In the genomic region with DNA sequence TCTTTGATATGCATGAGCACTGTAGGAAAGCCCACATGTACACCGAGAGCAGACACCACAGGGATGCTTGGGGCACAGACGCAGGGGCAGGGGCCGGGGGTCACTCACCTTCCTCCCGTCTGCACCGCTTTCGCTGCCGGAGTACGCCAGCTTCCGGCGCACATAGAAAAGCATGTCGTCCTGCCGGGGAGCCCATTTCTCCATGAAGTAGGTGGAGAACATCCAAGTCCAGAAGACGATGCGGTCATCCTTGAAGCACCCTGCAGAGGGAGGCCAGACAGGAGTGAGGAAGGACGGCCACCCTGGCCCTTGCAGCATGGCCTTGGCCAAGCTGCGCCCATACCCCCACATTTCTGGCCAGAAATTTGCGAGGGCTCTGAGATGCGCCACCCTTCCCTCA, we compare ENCODE assay signal across 12 cellular contexts. TPM values are rescaled to one million over a fixed set of nuclear protein-coding genes. Genes with fewer than 3 reads are reported as not detected.
DNase-seq lines count a peak whose midpoint lies in the region; ATAC-seq and TF ChIP-seq lines count a peak whose summit lies in the region.
"Had no signal": no experiment of that assay in that cellular context is flagged by ENCODE, and none has a peak within 500 bp of the region (broad histone marks: within the 10 kb centered on the region; RNA-seq: fewer than 3 reads in every experiment).

No MANE protein-coding gene starts in this region.

- H3K4me3 ChIP-seq in SK-N-MC = peak overlapping the region; percentile 76
- peak overlapping the region; percentile 2 to 57 (median 14) for H3K4me3 ChIP-seq in fibroblast of lung (replicated peaks in 1 of 4; ENCODE audit: control extremely low read depth in 1 of 4, insufficient read depth in 1 of 4, low read depth in 3 of 4, low read length in 4 of 4)
- H3K4me3 ChIP-seq in prostate gland = peak overlapping the region; percentile 6 to 9
- no peak overlapping the region for H3K4me3 ChIP-seq in Caco-2 (ENCODE audit: low read depth, low read length)

- POLR2A ChIA-PET in Caco-2 (lab: Charles Lee) = no interaction called here

- H3K27ac ChIP-seq in SK-N-MC (peak overlapping the region; percentile 90), fibroblast of lung (ENCODE audit: insufficient read depth, low read length) (peak overlapping the region; percentile 71), prostate gland (peak overlapping the region in 1 of 2 donors; percentile 44)

- no peak overlapping the region for H3K4me3 Mint-ChIP-seq in Caco-2 (ENCODE audit: unreplicated experiment)
- H3K4me3 Mint-ChIP-seq: activated naive CD4-positive, alpha-beta T cell treated with anti-CD3 and anti-CD28 coated beads, Interleukin-2, amount 10 ng/mL, durations not matched to agents 7 days and 5 days; CD8-positive, alpha-beta T cell had no signal

- peak overlapping the region; percentile 55 for H3K9ac ChIP-seq in SK-N-MC (ENCODE audit: insufficient read length)
- H3K9ac ChIP-seq in fibroblast of lung (ENCODE audit: insufficient read depth, low read length) = peak overlapping the region; percentile 37

- CTCF ChIA-PET in Caco-2 (lab: Charles Lee) = no interaction called here

- H3K4me2 ChIP-seq in fibroblast of lung (ENCODE audit: extremely low read depth, insufficient read depth, low read length) = peak overlapping the region; percentile 79

- H3K36me3 Mint-ChIP-seq in Caco-2 (ENCODE audit: insufficient read depth, unreplicated experiment) = no peaks in the 10 kb centered on the region
- H3K36me3 Mint-ChIP-seq: activated naive CD4-positive, alpha-beta T cell treated with anti-CD3 and anti-CD28 coated beads, Interleukin-2, amount 10 ng/mL, durations not matched to agents 7 days and 5 days had no signal

- H3K9me3 ChIP-seq in SK-N-MC (ENCODE audit: low read depth, low read length) = no peaks in the 10 kb centered on the region
- no peaks in the 10 kb centered on the region for H3K9me3 ChIP-seq in fibroblast of lung (ENCODE audit: control insufficient read depth, insufficient read depth, low read depth, low read length)
- H3K9me3 ChIP-seq in prostate gland = no peaks in the 10 kb centered on the region
- H3K9me3 ChIP-seq in Caco-2 = no peaks in the 10 kb centered on the region

- TF ChIP-seq POLR2A in prostate gland (IDR thresholded peaks at IDR 0.05) = no peak

- no peak for TF ChIP-seq CTCF in fibroblast of lung (conservative IDR thresholded peaks at IDR 0.05 in 1 of 2, IDR thresholded peaks at IDR 0.05 in 1 of 2; ENCODE audit: low read depth in 1 of 2, low read length in 2 of 2)
- no peak for TF ChIP-seq CTCF in prostate gland (IDR thresholded peaks at IDR 0.05)
- no peak for TF ChIP-seq CTCF in Caco-2 (IDR thresholded peaks at IDR 0.05; ENCODE audit: insufficient read depth in 1 of 2, low read depth in 1 of 2, low read length in 1 of 2, severe bottlenecking in 1 of 2, unreplicated experiment in 1 of 2)

- peaks cover 2% of the 10 kb centered on the region for H4K20me1 ChIP-seq in fibroblast of lung (ENCODE audit: control insufficient read depth, extremely low read depth, insufficient read depth, low read length)

- H3K27me3 ChIP-seq in fibroblast of lung (ENCODE audit: control insufficient read depth, insufficient read depth, low read length) (no peaks in the 10 kb centered on the region), prostate gland (replicated peaks; ENCODE audit: insufficient read depth) (no peaks in the 10 kb centered on the region), Caco-2 (replicated peaks; ENCODE audit: control insufficient read depth, insufficient read depth, low read length) (no peaks in the 10 kb centered on the region)

- peak; percentile 48 for DNase-seq in AG08395 (ENCODE audit: low spot score)
- DNase-seq in SK-N-MC (ENCODE audit: low read depth, low spot score) = no peak
- DNase-seq in fibroblast of lung (ENCODE audit: low read depth in 2 of 2) = no peak
- DNase-seq in prostate gland (ENCODE audit: low spot score) = no peak
- no peak for DNase-seq in Caco-2
- DNase-seq in DMS 273 (lab: John Stamatoyannopoulos, UW; ENCODE audit: unreplicated experiment) = no peak
- DNase-seq: activated CD4-positive, alpha-beta T cell treated with anti-CD3 and anti-CD28 coated beads for 4 hours; activated naive CD4-positive, alpha-beta T cell treated with anti-CD3 and anti-CD28 coated beads, Interleukin-2, amount 10 ng/mL, durations not matched to agents 7 days and 5 days; CD8-positive, alpha-beta T cell; NCI-H1092 had no signal

- H3K4me1 Mint-ChIP-seq in Caco-2 (ENCODE audit: low read depth, unreplicated experiment) = no peaks in the 10 kb centered on the region
- H3K4me1 Mint-ChIP-seq: activated naive CD4-positive, alpha-beta T cell treated with anti-CD3 and anti-CD28 coated beads, Interleukin-2, amount 10 ng/mL, durations not matched to agents 7 days and 5 days had no signal

- H3K4me1 ChIP-seq in fibroblast of lung (ENCODE audit: control insufficient read depth, extremely low read depth, insufficient read depth, low read length) = peaks cover 30% of the 10 kb centered on the region
- no peaks in the 10 kb centered on the region for H3K4me1 ChIP-seq in prostate gland (replicated peaks)
- no peaks in the 10 kb centered on the region for H3K4me1 ChIP-seq in Caco-2

- intact Hi-C loops in prostate gland (cut with DNase I) = no loop called here
- intact Hi-C loops in Caco-2 (cut with micrococcal nuclease; ENCODE audit: unreplicated experiment) = no loop called here

- H2AFZ ChIP-seq in fibroblast of lung (ENCODE audit: low read length) = no peak overlapping the region

- H3K27ac Mint-ChIP-seq in Caco-2 (ENCODE audit: unreplicated experiment) = no peak overlapping the region
- H3K27ac Mint-ChIP-seq: activated naive CD4-positive, alpha-beta T cell treated with anti-CD3 and anti-CD28 coated beads, Interleukin-2, amount 10 ng/mL, durations not matched to agents 7 days and 5 days; CD8-positive, alpha-beta T cell had no signal

- BruUV-seq in Caco-2 (replicated peaks; lab: Mats Ljungman, UMichigan) = no TSS peak

- no peaks in the 10 kb centered on the region for H3K27me3 Mint-ChIP-seq in Caco-2 (ENCODE audit: insufficient read depth, unreplicated experiment)
- H3K27me3 Mint-ChIP-seq: activated naive CD4-positive, alpha-beta T cell treated with anti-CD3 and anti-CD28 coated beads, Interleukin-2, amount 10 ng/mL, durations not matched to agents 7 days and 5 days had no signal

- no peaks in the 10 kb centered on the region for H3K79me2 ChIP-seq in fibroblast of lung (ENCODE audit: control insufficient read depth, insufficient read depth, low read length)

- ATAC-seq in GM19328 (IDR thresholded peaks at IDR 0.05; ENCODE audit: unreplicated experiment) (no peak), GM18520 (IDR thresholded peaks at IDR 0.05; ENCODE audit: unreplicated experiment) (no peak)
- ATAC-seq: CD8-positive, alpha-beta T cell had no signal

- WGBS in prostate gland = 80% methylated on average over 18 of the region's 18 CpGs

- H3K36me3 ChIP-seq in SK-N-MC (ENCODE audit: insufficient read depth, low read length) = no peaks in the 10 kb centered on the region
- peaks cover 2% of the 10 kb centered on the region for H3K36me3 ChIP-seq in fibroblast of lung (ENCODE audit: control insufficient read depth, insufficient read depth, low read length)
- H3K36me3 ChIP-seq in prostate gland = no peaks in the 10 kb centered on the region
- H3K36me3 ChIP-seq in Caco-2 (ENCODE audit: control insufficient read depth, insufficient read depth, low read length) = no peaks in the 10 kb centered on the region

- no peaks in the 10 kb centered on the region for H3K9me3 Mint-ChIP-seq in Caco-2 (ENCODE audit: unreplicated experiment)
- H3K9me3 Mint-ChIP-seq: activated naive CD4-positive, alpha-beta T cell treated with anti-CD3 and anti-CD28 coated beads, Interleukin-2, amount 10 ng/mL, durations not matched to agents 7 days and 5 days; CD8-positive, alpha-beta T cell had no signal

RNA-seq across cellular contexts. Expression of a gene that starts 28.8 kb away (rescaled TPM):
- total RNA-seq in fibroblast of lung = 20.5 and 30.9 TPM in 2 replicates
- polyA plus RNA-seq in fibroblast of lung = 28.2 and 38.2 TPM in 2 replicates
- 27.0 and 40.8 TPM in 2 replicates for polyA plus RNA-seq in fibroblast of lung (2012)
- polyA minus RNA-seq in fibroblast of lung (ENCODE audit: low replicate concordance) = 31.9 and 49.4 TPM in 2 replicates
- total RNA-seq in prostate gland = 10 to 100 TPM; 29.1 to 55.1 TPM
- total RNA-seq in Caco-2 (2022) = 34.7 and 38.8 TPM in 2 replicates

RNA-seq across cellular contexts. Expression of a gene that starts 48.1 kb away (rescaled TPM):
- total RNA-seq in fibroblast of lung (29.2 and 32.6 TPM in 2 replicates), prostate gland (100 to 1,000 TPM in 1 of 2 donors, 10 to 100 TPM in 1; 51.4 to 101 TPM), Caco-2 (2022) (122 and 128 TPM in 2 replicates)
- polyA plus RNA-seq in fibroblast of lung = 17.4 and 33.5 TPM in 2 replicates
- polyA plus RNA-seq in fibroblast of lung (2012) = 19.4 and 30.3 TPM in 2 replicates
- 13.2 and 24.7 TPM in 2 replicates for polyA minus RNA-seq in fibroblast of lung (ENCODE audit: low replicate concordance)
